In the genomic region with DNA sequence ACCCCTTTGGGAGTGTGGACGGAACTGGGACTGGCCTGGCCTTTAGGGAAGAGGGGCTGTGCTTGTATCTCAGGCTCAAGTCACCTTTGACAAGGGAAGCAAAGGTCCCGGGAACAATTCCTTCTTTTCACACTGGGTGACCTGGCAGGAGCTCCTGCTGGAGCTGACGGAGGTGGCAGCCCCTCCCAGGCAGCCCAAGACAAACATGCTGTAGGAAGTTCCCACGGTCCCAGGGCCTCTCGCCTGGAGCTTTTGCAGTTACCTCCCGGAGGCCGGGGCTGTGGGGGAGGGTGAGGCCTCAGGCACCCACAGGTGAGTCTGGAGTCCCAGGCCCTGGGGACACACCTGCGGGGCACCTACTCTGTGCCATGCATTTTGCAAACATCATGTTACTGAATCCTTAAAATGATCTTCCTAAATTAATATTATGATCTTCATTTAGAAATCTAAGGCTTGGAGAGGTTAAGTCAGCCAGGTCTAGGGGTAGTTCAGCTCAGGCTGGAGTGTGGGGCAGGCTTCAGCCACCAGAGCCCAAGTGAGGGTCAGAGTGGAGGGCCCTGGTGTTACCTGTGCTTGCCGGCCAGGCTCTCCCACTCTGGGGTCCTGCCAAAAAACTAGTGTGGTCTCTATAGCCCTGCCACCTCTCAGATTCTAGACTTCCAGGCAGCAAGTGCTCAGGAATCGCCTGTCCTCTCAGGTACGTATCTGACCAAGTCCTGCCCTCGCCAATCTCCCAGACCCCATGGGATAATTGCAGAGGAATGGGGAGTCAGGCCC, we compare ENCODE assay signal across 12 cellular contexts. TPM values are rescaled to one million over a fixed set of nuclear protein-coding genes. Genes with fewer than 3 reads are reported as not detected.
DNase-seq lines count a peak whose midpoint lies in the region; TF ChIP-seq lines count a peak whose summit lies in the region.
"Had no signal": no experiment of that assay in that cellular context is flagged by ENCODE, and none has a peak within 500 bp of the region (broad histone marks: within the 10 kb centered on the region; RNA-seq: fewer than 3 reads in every experiment).

No MANE protein-coding gene starts in this region.

- DNase-seq in Caki2 (ENCODE audit: low read depth) (peak; percentile 63), trophoblast cell (peak; percentile 23 to 62), testis (no peak), ACHN (no peak)
- no peak for DNase-seq in stimulated activated CD4-positive, alpha-beta T cell treated with anti-CD3 and anti-CD28 coated beads, Interleukin-4, amount 100 ng/mL, for 1 hour
- DNase-seq in stimulated activated naive CD4-positive, alpha-beta T cell (lab: John Stamatoyannopoulos, UW), result no peak
- DNase-seq: central memory CD4-positive, alpha-beta T cell; gastrocnemius medialis; NCI-H82; tibial artery had no signal

- no peak overlapping the region for H4K91ac ChIP-seq in trophoblast cell (ENCODE audit: low read depth, low read length)

- H4K20me1 ChIP-seq in OCI-LY3 (ENCODE audit: insufficient read depth, low read length), result no peaks in the 10 kb centered on the region

- H3K27me3 ChIP-seq in OCI-LY3 (ENCODE audit: low read depth, low read length) (peaks cover 14% of the 10 kb centered on the region; the same call in 1 of the 2 replicates), esophagus (ENCODE audit: control insufficient read depth in 1 of 2, insufficient read depth in 2 of 2, low read length in 2 of 2) (no peaks in the 10 kb centered on the region), trophoblast cell (ENCODE audit: insufficient read depth, low read length) (no peaks in the 10 kb centered on the region), testis (no peaks in the 10 kb centered on the region)
- H3K27me3 ChIP-seq: gastrocnemius medialis had no signal

- H3K23ac ChIP-seq in trophoblast cell (ENCODE audit: low read length), result no peak overlapping the region

- H3K4me2 ChIP-seq in OCI-LY3 (ENCODE audit: low read length) (peak overlapping the region; percentile 83), trophoblast cell (ENCODE audit: low read length) (no peak overlapping the region)

- WGBS in esophagus, 2 donors, result 49 to 57% methylated on average over 12 of the region's 12 CpGs
- no CpG with 5 or more reads among the region's 12 CpGs for WGBS in trophoblast cell (ENCODE audit: extremely low coverage, insufficient coverage, insufficient read length)
- 56 to 76% methylated on average over 8 to 12 of the region's 12 CpGs for WGBS in testis, 2 donors

- H3K9ac ChIP-seq in OCI-LY3 (ENCODE audit: low read length), result no peak overlapping the region
- H3K9ac ChIP-seq in trophoblast cell (ENCODE audit: low read length), result no peak overlapping the region

- H3K4me1 ChIP-seq in OCI-LY3 (ENCODE audit: low read length) (peaks cover 20% of the 10 kb centered on the region), esophagus (ENCODE audit: control insufficient read depth in 2 of 2, insufficient read depth in 2 of 2, low read length in 1 of 2) (peaks cover 3 to 43% of the 10 kb centered on the region in 2 donors), trophoblast cell (ENCODE audit: control insufficient read depth in 1 of 2, insufficient read depth in 2 of 2, low read length in 2 of 2) (peaks cover 0 to 3% of the 10 kb centered on the region in 2 experiments), testis (peaks cover 12% of the 10 kb centered on the region)

- no peaks in the 10 kb centered on the region for H3K79me1 ChIP-seq in trophoblast cell (ENCODE audit: low read length)

- no peak overlapping the region for H2BK5ac ChIP-seq in trophoblast cell (ENCODE audit: low read depth, low read length, poor library complexity)

- no peak overlapping the region for H2BK12ac ChIP-seq in trophoblast cell (ENCODE audit: low read length)

- no peak overlapping the region for H3K14ac ChIP-seq in trophoblast cell (ENCODE audit: low read length)

- H4K8ac ChIP-seq in trophoblast cell (ENCODE audit: low read depth, low read length), result no peak overlapping the region

- no peak overlapping the region for H3K4ac ChIP-seq in trophoblast cell (ENCODE audit: low read depth, low read length)

- H3K79me2 ChIP-seq in OCI-LY3 (ENCODE audit: low read length) (no peaks in the 10 kb centered on the region), trophoblast cell (ENCODE audit: control insufficient read depth, insufficient read depth, low read length, poor library complexity) (no peaks in the 10 kb centered on the region)

- H3K4me3 ChIP-seq in OCI-LY3 (ENCODE audit: low read length) (no peak overlapping the region), esophagus (ENCODE audit: low read depth in 1 of 2, low read length in 2 of 2) (no peak overlapping the region), trophoblast cell (ENCODE audit: low read depth, low read length) (no peak overlapping the region), testis (no peak overlapping the region)
- H3K4me3 ChIP-seq: gastrocnemius medialis, tibial artery had no signal

- H2BK120ac ChIP-seq in trophoblast cell (ENCODE audit: insufficient read depth, low read length, poor library complexity), result no peak overlapping the region

- H3K27ac ChIP-seq in OCI-LY3 (ENCODE audit: low read length) (no peak overlapping the region), esophagus (ENCODE audit: low read depth in 2 of 2, low read length in 1 of 2) (peak overlapping the region; percentile 75 to 83), trophoblast cell (ENCODE audit: low read depth, low read length) (no peak overlapping the region), testis (no peak overlapping the region)
- H3K27ac ChIP-seq: gastrocnemius medialis, tibial artery had no signal

- TF ChIP-seq CTCF in OCI-LY3 (IDR thresholded peaks at IDR 0.05; ENCODE audit: low read depth, low read length) (no peak), testis (IDR thresholded peaks at IDR 0.05) (no peak)

- no peak for TF ChIP-seq POLR2A in testis (IDR thresholded peaks at IDR 0.05)

- H2AFZ ChIP-seq in OCI-LY3 (ENCODE audit: low read depth, low read length), result no peak overlapping the region
- H2AFZ ChIP-seq in trophoblast cell (ENCODE audit: insufficient read depth, low read length, poor library complexity), result no peak overlapping the region

- H2AK5ac ChIP-seq in trophoblast cell (ENCODE audit: low read length), result no peak overlapping the region

- intact Hi-C loops in testis (cut with DNase I; ENCODE audit: low total_unique reads), result no loop called here

- in situ Hi-C loops in Caki2 (cut with HindIII; ENCODE audit: low pct_unique_long_range_greater_than_20kb, low sequenced_read_pairs) (no loop called here), ACHN (cut with HindIII; ENCODE audit: low pct_ligation_motif_present, low pct_unique_long_range_greater_than_20kb, low sequenced_read_pairs) (no loop called here)

- H3K9me3 ChIP-seq in OCI-LY3 (ENCODE audit: insufficient read depth, low read length) (no peaks in the 10 kb centered on the region), esophagus (ENCODE audit: control insufficient read depth in 2 of 2, insufficient read depth in 1 of 2, low read depth in 1 of 2, low read length in 1 of 2) (no peaks in the 10 kb centered on the region), trophoblast cell (ENCODE audit: insufficient read depth, low read depth, low read length) (peaks cover 6% of the 10 kb centered on the region), testis (no peaks in the 10 kb centered on the region)
- H3K9me3 ChIP-seq: gastrocnemius medialis, tibial artery had no signal

- no peak overlapping the region for H4K12ac ChIP-seq in trophoblast cell (ENCODE audit: low read depth, low read length)

- H3K36me3 ChIP-seq in OCI-LY3 (replicated peaks; ENCODE audit: low read depth, low read length) (no peaks in the 10 kb centered on the region), esophagus (ENCODE audit: control insufficient read depth in 2 of 2, insufficient read depth in 2 of 2, low read length in 1 of 2) (no peaks in the 10 kb centered on the region), trophoblast cell (ENCODE audit: control insufficient read depth in 1 of 2, insufficient read depth in 2 of 2, low read length in 2 of 2) (no peaks in the 10 kb centered on the region), testis (ENCODE audit: low read depth, missing control alignments) (no peaks in the 10 kb centered on the region)
- H3K36me3 ChIP-seq: gastrocnemius medialis, tibial artery had no signal

- H3K18ac ChIP-seq in trophoblast cell (ENCODE audit: low read length), result no peak overlapping the region

RNA-seq across cellular contexts. Expression of a gene that starts 15.7 kb away (rescaled TPM):
- 101 and 122 TPM in 2 replicates for total RNA-seq in Caki2 (2014; rRNA removed; shearing (Covaris generic); ENCODE audit: low replicate concordance)
- polyA plus RNA-seq in esophagus, result 10 to 100 TPM; 18.3 to 32.2 TPM
- 0.05 and 0.11 TPM in 2 replicates for polyA plus RNA-seq in trophoblast cell (2013)
- total RNA-seq in testis, result 1 to 10 TPM in 1 of 2 donors, under 1 TPM in 1; 0.43 to 1.1 TPM
- polyA plus RNA-seq in testis (ENCODE audit: insufficient read depth, low read depth, low replicate concordance), result 1.1 TPM

Comparison
In these comparisons a context has a peak if more than half of its experiments do, and no peak if none do; other contexts are left out.
1. DNase-seq: peak in Caki2 (single experiment) and trophoblast cell (2 of 2); none in stimulated activated CD4-positive, alpha-beta T cell treated with anti-CD3 and anti-CD28 coated beads, Interleukin-4, amount 100 ng/mL, for 1 hour (single experiment), stimulated activated naive CD4-positive, alpha-beta T cell (0 of 6), testis (single experiment) and ACHN (single experiment).
2. H3K27ac ChIP-seq: peak in esophagus (2 of 2); none in OCI-LY3 (single experiment), trophoblast cell (single experiment) and testis (0 of 2).
3. RNA of a gene that starts 15.7 kb away (total RNA-seq): 101 to 122 TPM in Caki2; 0.43 to 1.1 TPM in testis; every median in the first group is over 10 times any median in the second.